ENCODE assay signal across 30 cellular contexts in the genomic region with DNA sequence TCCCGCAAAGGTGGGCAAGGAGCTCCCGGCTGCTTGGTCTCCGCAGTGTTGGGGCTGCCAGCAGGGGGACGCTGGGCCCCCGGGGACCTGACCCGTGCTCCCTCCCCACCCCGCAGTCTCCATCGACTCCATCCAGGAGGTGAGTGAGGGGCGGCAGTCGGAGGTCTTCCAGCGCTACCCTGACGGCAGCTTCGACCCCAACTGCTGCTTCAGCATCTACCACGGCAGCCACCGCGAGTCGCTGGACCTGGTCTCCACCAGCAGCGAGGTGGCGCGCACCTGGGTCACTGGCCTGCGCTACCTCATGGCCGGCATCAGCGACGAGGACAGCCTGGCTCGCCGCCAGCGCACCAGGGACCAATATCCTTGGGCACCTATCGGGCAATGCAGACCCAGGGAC. TPM values are rescaled to one million over a fixed set of nuclear protein-coding genes. Genes with fewer than 3 reads are reported as not detected.
DNase-seq lines count a peak whose midpoint lies in the region; ATAC-seq and TF ChIP-seq lines count a peak whose summit lies in the region.
"Had no signal": no experiment of that assay in that cellular context is flagged by ENCODE, and none has a peak within 500 bp of the region (broad histone marks: within the 10 kb centered on the region; RNA-seq: fewer than 3 reads in every experiment).

No MANE protein-coding gene starts in this region.

- CTCF ChIA-PET in HEK293 (lab: Yijun Ruan, JAX), result interaction anchor here (0.6 kb wide), 1 partner anchor 59 kb away, joined by 6 read pairs; no protein-coding TSS in a partner anchor
- CTCF ChIA-PET in naive thymus-derived CD4-positive, alpha-beta T cell (lab: Charles Lee), result interaction anchor here (0.6 kb wide), 1 partner anchor 170 kb away, joined by 7 read pairs; no protein-coding TSS in a partner anchor
- CTCF ChIA-PET in activated CD4-positive, alpha-beta memory T cell treated with anti-CD3 and anti-CD28 coated beads, Interleukin-2, amount 10 ng/mL, durations not matched to agents 7 days and 5 days (lab: Charles Lee), result no interaction called here

- intact Hi-C loops in naive thymus-derived CD4-positive, alpha-beta T cell (cut with micrococcal nuclease), result no loop called here
- intact Hi-C loops in adrenal gland (cut with DNase I), result no loop called here

- DNase-seq in naive thymus-derived CD4-positive, alpha-beta T cell, result no peak
- no peak for DNase-seq in activated CD4-positive, alpha-beta memory T cell treated with anti-CD3 and anti-CD28 coated beads, Interleukin-2, amount 10 ng/mL, durations not matched to agents 7 days and 5 days
- no peak for DNase-seq in adrenal gland
- DNase-seq: 8988T; ACHN; BE2C; CD8-positive, alpha-beta memory T cell; DMS 273 treated with DMSO at 0.1 percent for 48 hours; EL; GDM1; HCEC 1CT; Kasumi-1; NCI-H1105 treated with DMSO at 0.1 percent for 48 hours; NCI-H146; NCI-H1930; NCI-H2107; NCI-H446; NCI-H526; NCI-H82; SIG-M5 had no signal

- H3K9me3 Mint-ChIP-seq in naive thymus-derived CD4-positive, alpha-beta T cell, result no peaks in the 10 kb centered on the region
- H3K9me3 Mint-ChIP-seq in activated CD4-positive, alpha-beta memory T cell treated with anti-CD3 and anti-CD28 coated beads, Interleukin-2, amount 10 ng/mL, durations not matched to agents 7 days and 5 days, result no peaks in the 10 kb centered on the region
- H3K9me3 Mint-ChIP-seq: CD8-positive, alpha-beta memory T cell; GM23338 had no signal

- H3K27ac ChIP-seq in BLaER1 (no peak overlapping the region), HEK293 (ENCODE audit: extremely low read depth, low read depth, low read length) (no peak overlapping the region), VCaP (peak overlapping the region; percentile 98), parathyroid adenoma (peak overlapping the region; percentile 85), adrenal gland (peak overlapping the region in 1 of 5 donors; percentile 52)
- no peak overlapping the region for H3K27ac ChIP-seq in naive thymus-derived CD4-positive, alpha-beta T cell (ENCODE audit: low read depth, low read length)

- no peak for TF ChIP-seq POLR2A in adrenal gland (IDR thresholded peaks at IDR 0.05)

- no peaks in the 10 kb centered on the region for H3K79me2 ChIP-seq in parathyroid adenoma

- H3K27ac Mint-ChIP-seq in naive thymus-derived CD4-positive, alpha-beta T cell, result no peak overlapping the region
- H3K27ac Mint-ChIP-seq in activated CD4-positive, alpha-beta memory T cell treated with anti-CD3 and anti-CD28 coated beads, Interleukin-2, amount 10 ng/mL, durations not matched to agents 7 days and 5 days, result no peak overlapping the region
- H3K27ac Mint-ChIP-seq: GM23338 had no signal

- H4K20me1 ChIP-seq in BLaER1, result peaks cover 13% of the 10 kb centered on the region; the same call in 1 of the 2 replicates

- POLR2A ChIA-PET in HEK293 (lab: Yijun Ruan, JAX), result no interaction called here
- POLR2A ChIA-PET in naive thymus-derived CD4-positive, alpha-beta T cell (lab: Charles Lee), result no interaction called here
- POLR2A ChIA-PET in activated CD4-positive, alpha-beta memory T cell treated with anti-CD3 and anti-CD28 coated beads, Interleukin-2, amount 10 ng/mL, durations not matched to agents 7 days and 5 days (lab: Charles Lee), result interaction anchor here (1.0 kb wide), 1 partner anchor 21 kb away, joined by 3 read pairs; no protein-coding TSS in a partner anchor

- WGBS in adrenal gland, 4 donors, result 81 to 88% (median 84%) methylated on average over 12 to 28 of the region's 28 CpGs

- no peak for ATAC-seq in naive thymus-derived CD4-positive, alpha-beta T cell
- ATAC-seq in GM21381 (IDR thresholded peaks at IDR 0.05; ENCODE audit: unreplicated experiment), result no peak
- ATAC-seq: GM12878, GM23338, Panc1 had no signal

- no peak overlapping the region for H2AFZ ChIP-seq in parathyroid adenoma
- H2AFZ ChIP-seq: GM23338 had no signal

- no peaks in the 10 kb centered on the region for H3K9me3 ChIP-seq in BLaER1
- no peaks in the 10 kb centered on the region for H3K9me3 ChIP-seq in HEK293 (ENCODE audit: control insufficient read depth, insufficient read depth, low read depth, low read length)
- no peaks in the 10 kb centered on the region for H3K9me3 ChIP-seq in parathyroid adenoma (ENCODE audit: control insufficient read depth, low read length)
- H3K9me3 ChIP-seq in naive thymus-derived CD4-positive, alpha-beta T cell (ENCODE audit: control insufficient read depth in 2 of 3, low read length in 3 of 3), result no peaks in the 10 kb centered on the region
- no peaks in the 10 kb centered on the region for H3K9me3 ChIP-seq in adrenal gland (replicated peaks in 1 of 3)
- H3K9me3 ChIP-seq: BE2C had no signal

- H3K4me3 ChIP-seq in BLaER1 (no peak overlapping the region), HEK293 (ENCODE audit: low read depth, low read length) (no peak overlapping the region), parathyroid adenoma (ENCODE audit: low read depth, low read length) (no peak overlapping the region), adrenal gland (no peak overlapping the region)
- no peak overlapping the region for H3K4me3 ChIP-seq in naive thymus-derived CD4-positive, alpha-beta T cell (ENCODE audit: low read length)
- H3K4me3 ChIP-seq: GM12878, GM23338 had no signal

- no peaks in the 10 kb centered on the region for H3K36me3 Mint-ChIP-seq in naive thymus-derived CD4-positive, alpha-beta T cell
- no peaks in the 10 kb centered on the region for H3K36me3 Mint-ChIP-seq in activated CD4-positive, alpha-beta memory T cell treated with anti-CD3 and anti-CD28 coated beads, Interleukin-2, amount 10 ng/mL, durations not matched to agents 7 days and 5 days (ENCODE audit: low read depth)
- H3K36me3 Mint-ChIP-seq: CD8-positive, alpha-beta memory T cell had no signal

- H3K4me2 ChIP-seq in BLaER1 (peak overlapping the region; percentile 98), parathyroid adenoma (ENCODE audit: low read length) (no peak overlapping the region)
- H3K4me2 ChIP-seq: GM23338 had no signal

- H3K27me3 ChIP-seq in BLaER1 (no peaks in the 10 kb centered on the region), parathyroid adenoma (ENCODE audit: control insufficient read depth, insufficient read depth, low read length) (no peaks in the 10 kb centered on the region), adrenal gland (no peaks in the 10 kb centered on the region)
- H3K27me3 ChIP-seq in naive thymus-derived CD4-positive, alpha-beta T cell (ENCODE audit: control insufficient read depth in 2 of 2, insufficient read depth in 2 of 2, low read length in 2 of 2), result no peaks in the 10 kb centered on the region
- H3K27me3 ChIP-seq: BE2C had no signal

- H3K27me3 Mint-ChIP-seq in naive thymus-derived CD4-positive, alpha-beta T cell, result no peaks in the 10 kb centered on the region
- H3K27me3 Mint-ChIP-seq in activated CD4-positive, alpha-beta memory T cell treated with anti-CD3 and anti-CD28 coated beads, Interleukin-2, amount 10 ng/mL, durations not matched to agents 7 days and 5 days, result no peaks in the 10 kb centered on the region
- H3K27me3 Mint-ChIP-seq: CD8-positive, alpha-beta memory T cell had no signal

- H3K9ac ChIP-seq in BLaER1 (no peak overlapping the region), parathyroid adenoma (no peak overlapping the region)

- TF ChIP-seq CTCF in HEK293 (tag by site-specific recombination; IDR thresholded peaks at IDR 0.05) (no peak), VCaP (conservative IDR thresholded peaks at IDR 0.05) (no peak), parathyroid adenoma (IDR thresholded peaks at IDR 0.05) (no peak), adrenal gland (IDR thresholded peaks at IDR 0.05) (no peak)

- H3K36me3 ChIP-seq in BLaER1 (no peaks in the 10 kb centered on the region), HEK293 (ENCODE audit: control insufficient read depth in 2 of 2, insufficient read depth in 1 of 2, low read length in 2 of 2) (no peaks in the 10 kb centered on the region), parathyroid adenoma (ENCODE audit: control insufficient read depth, insufficient read depth, low read length) (no peaks in the 10 kb centered on the region), adrenal gland (replicated peaks in 1 of 2) (no peaks in the 10 kb centered on the region)
- H3K36me3 ChIP-seq in naive thymus-derived CD4-positive, alpha-beta T cell (ENCODE audit: control insufficient read depth in 2 of 3, insufficient read depth in 3 of 3, low read length in 3 of 3), result no peaks in the 10 kb centered on the region
- H3K36me3 ChIP-seq: BE2C had no signal

- no peak overlapping the region for H3K4me3 Mint-ChIP-seq in naive thymus-derived CD4-positive, alpha-beta T cell
- H3K4me3 Mint-ChIP-seq in activated CD4-positive, alpha-beta memory T cell treated with anti-CD3 and anti-CD28 coated beads, Interleukin-2, amount 10 ng/mL, durations not matched to agents 7 days and 5 days, result no peak overlapping the region
- H3K4me3 Mint-ChIP-seq: CD8-positive, alpha-beta memory T cell; GM23338 had no signal

- H3K4me1 Mint-ChIP-seq in naive thymus-derived CD4-positive, alpha-beta T cell, result peaks cover 0 to 4% (median 0%) of the 10 kb centered on the region in 7 donors
- no peaks in the 10 kb centered on the region for H3K4me1 Mint-ChIP-seq in activated CD4-positive, alpha-beta memory T cell treated with anti-CD3 and anti-CD28 coated beads, Interleukin-2, amount 10 ng/mL, durations not matched to agents 7 days and 5 days
- H3K4me1 Mint-ChIP-seq: GM23338 had no signal

- H3K4me1 ChIP-seq in BLaER1, result peaks cover 91% of the 10 kb centered on the region
- no peaks in the 10 kb centered on the region for H3K4me1 ChIP-seq in HEK293 (ENCODE audit: control insufficient read depth, insufficient read depth, low read length)
- peaks cover 29% of the 10 kb centered on the region for H3K4me1 ChIP-seq in parathyroid adenoma
- H3K4me1 ChIP-seq in naive thymus-derived CD4-positive, alpha-beta T cell (ENCODE audit: control insufficient read depth in 2 of 2, insufficient read depth in 2 of 2, low read length in 2 of 2), result no peaks in the 10 kb centered on the region
- H3K4me1 ChIP-seq in adrenal gland (replicated peaks in 1 of 2), result peaks cover 9 to 14% of the 10 kb centered on the region in 2 donors

RNA-seq across cellular contexts. Expression of a gene that starts 3.5 kb away (rescaled TPM):
- total RNA-seq in naive thymus-derived CD4-positive, alpha-beta T cell, result 10 to 100 TPM; 10.1 to 37.4 (median 18.4) TPM
- polyA plus RNA-seq in naive thymus-derived CD4-positive, alpha-beta T cell, result 1 to 10 TPM in 1 of 2 donors, under 1 TPM in 1; 0.11 to 1.5 TPM
- total RNA-seq in activated CD4-positive, alpha-beta memory T cell treated with anti-CD3 and anti-CD28 coated beads, Interleukin-2, amount 10 ng/mL, durations not matched to agents 7 days and 5 days, result 10 to 100 TPM; 32.7 to 33.8 TPM
- total RNA-seq in adrenal gland, result 1 to 10 TPM in 5 of 8 donors, under 1 TPM in 2, not detected in 1; 0.65 to 6.1 (median 2.0) TPM
- 10 to 100 TPM in 2 of 3 donors, 1 to 10 TPM in 1; 2.4 to 66.3 (median 11.4) TPM for polyA plus RNA-seq in adrenal gland
- total RNA-seq: M059J had no signal
- polyA plus RNA-seq: GM23338 had no signal

RNA-seq across cellular contexts. Expression of a gene that starts 46.8 kb away (rescaled TPM):
- total RNA-seq in naive thymus-derived CD4-positive, alpha-beta T cell, result 10 to 100 TPM; 55.8 to 91.2 (median 72.6) TPM
- 10 to 100 TPM; 12.7 to 29.9 TPM for polyA plus RNA-seq in naive thymus-derived CD4-positive, alpha-beta T cell
- 10 to 100 TPM; 71.7 to 72.6 TPM for total RNA-seq in activated CD4-positive, alpha-beta memory T cell treated with anti-CD3 and anti-CD28 coated beads, Interleukin-2, amount 10 ng/mL, durations not matched to agents 7 days and 5 days
- 10 to 100 TPM; 14.2 to 50.2 (median 31.4) TPM for total RNA-seq in adrenal gland
- 10 to 100 TPM; 13.8 to 44.1 (median 26.2) TPM for polyA plus RNA-seq in adrenal gland

RNA-seq across cellular contexts. Expression of a gene that starts 50.4 kb away (rescaled TPM):
- total RNA-seq in naive thymus-derived CD4-positive, alpha-beta T cell, result not detected
- polyA plus RNA-seq in naive thymus-derived CD4-positive, alpha-beta T cell, result not detected
- not detected for total RNA-seq in activated CD4-positive, alpha-beta memory T cell treated with anti-CD3 and anti-CD28 coated beads, Interleukin-2, amount 10 ng/mL, durations not matched to agents 7 days and 5 days
- not detected for total RNA-seq in adrenal gland
- not detected for polyA plus RNA-seq in adrenal gland
- total RNA-seq: CD8-positive, alpha-beta memory T cell; M059J; OCI-LY7 had no signal
- polyA plus RNA-seq: CD8-positive, alpha-beta memory T cell had no signal

Comparison
In these comparisons a context has a peak if more than half of its experiments do, and no peak if none do; other contexts are left out.
1. H3K27ac ChIP-seq: peak in VCaP (single experiment) and parathyroid adenoma (single experiment); none in BLaER1 (single experiment), HEK293 (single experiment) and naive thymus-derived CD4-positive, alpha-beta T cell (single experiment).